8 cellular contexts compared by ENCODE assay signal in genomic region chr2:132038179-132038882, GRCh38.
DNase-seq lines count a peak whose midpoint lies in the region; ATAC-seq, FAIRE-seq and TF ChIP-seq lines count a peak whose summit lies in the region.

No MANE protein-coding gene starts in this region.

- H4K20me1 ChIP-seq in BLaER1 (peaks cover 4% of the 10 kb centered on the region; the same call in 1 of the 2 replicates), neural cell (ENCODE audit: insufficient read depth) (no peaks in the 10 kb centered on the region)

- H3K9me2 ChIP-seq in neural cell (ENCODE audit: insufficient read depth, low read length), result no peaks in the 10 kb centered on the region

- peak overlapping the region; percentile 80 for H2AFZ ChIP-seq in neural cell (ENCODE audit: low read depth, low read length)

- H3F3A ChIP-seq in neural cell (ENCODE audit: insufficient read depth, low read length, poor library complexity, severe bottlenecking), result no peaks in the 10 kb centered on the region

- H3K27ac ChIP-seq in BLaER1 (no peak overlapping the region), HEK293 (ENCODE audit: extremely low read depth, low read depth, low read length) (no peak overlapping the region), coronary artery (no peak overlapping the region), neural cell (ENCODE audit: low read length) (no peak overlapping the region)

- no peak for TF ChIP-seq POLR2A in H54 (IDR thresholded peaks at IDR 0.05; ENCODE audit: low read depth, low read length)

- H3K36me3 ChIP-seq in BLaER1, result no peaks in the 10 kb centered on the region
- no peaks in the 10 kb centered on the region for H3K36me3 ChIP-seq in HEK293 (ENCODE audit: control insufficient read depth in 2 of 2, insufficient read depth in 1 of 2, low read length in 2 of 2)
- H3K36me3 ChIP-seq in neural cell (ENCODE audit: insufficient read depth, low read length), result no peaks in the 10 kb centered on the region

- no peak for ATAC-seq in GM18867 (IDR thresholded peaks at IDR 0.05; ENCODE audit: unreplicated experiment)
- no peak for ATAC-seq in GM19395 (IDR thresholded peaks at IDR 0.05; ENCODE audit: unreplicated experiment)

- no peaks in the 10 kb centered on the region for H3K9me3 ChIP-seq in BLaER1
- H3K9me3 ChIP-seq in HEK293 (ENCODE audit: control insufficient read depth, insufficient read depth, low read depth, low read length), result no peaks in the 10 kb centered on the region
- H3K9me3 ChIP-seq in neural cell (ENCODE audit: low read length), result no peaks in the 10 kb centered on the region

- peak overlapping the region; percentile 48; the same call in 1 of the 2 replicates for H3K9ac ChIP-seq in BLaER1
- H3K9ac ChIP-seq in neural cell (ENCODE audit: low read length), result peak overlapping the region; percentile 61

- H3K4me3 ChIP-seq in BLaER1, result peak overlapping the region; percentile 68
- peak overlapping the region; percentile 45 for H3K4me3 ChIP-seq in HEK293 (ENCODE audit: low read depth, low read length)
- H3K4me3 ChIP-seq in coronary artery, result peak overlapping the region; percentile 62
- H3K4me3 ChIP-seq in neural cell (ENCODE audit: low read length), result peak overlapping the region; percentile 75

- TF ChIP-seq EP300 in neural cell (conservative IDR thresholded peaks at IDR 0.05; ENCODE audit: poor library complexity, severe bottlenecking), result no peak

- DNase-seq in coronary artery (ENCODE audit: low spot score), result no peak
- no peak for DNase-seq in H54 (ENCODE audit: insufficient read length, low spot score)
- no peak for DNase-seq in NCI-H1436 (lab: John Stamatoyannopoulos, UW)

- no peaks in the 10 kb centered on the region for H3K79me2 ChIP-seq in neural cell (replicated peaks; ENCODE audit: insufficient read depth, low read length)

- POLR2A ChIA-PET in HEK293 (lab: Yijun Ruan, JAX), result interaction anchor here (0.7 kb wide), 1 partner anchor 700 kb away, joined by 3 read pairs; no protein-coding TSS in a partner anchor

- TF ChIP-seq CTCF in HEK293 (tag by site-specific recombination; IDR thresholded peaks at IDR 0.05) (no peak), coronary artery (IDR thresholded peaks at IDR 0.05) (no peak), neural cell (IDR thresholded peaks at IDR 0.05; ENCODE audit: poor library complexity, severe bottlenecking) (no peak)

- FAIRE-seq in H54 (lab: Jason Lieb, UNC), result no peak

- H3K4me1 ChIP-seq in BLaER1 (peaks cover 7% of the 10 kb centered on the region; the same call in 1 of the 2 replicates), HEK293 (ENCODE audit: control insufficient read depth, insufficient read depth, low read length) (no peaks in the 10 kb centered on the region)

- H3K4me2 ChIP-seq in BLaER1, result peak overlapping the region; percentile 93
- H3K4me2 ChIP-seq in neural cell (ENCODE audit: low read length), result peak overlapping the region; percentile 62

- peaks cover 48% of the 10 kb centered on the region for H3K27me3 ChIP-seq in BLaER1
- H3K27me3 ChIP-seq in neural cell (ENCODE audit: insufficient read depth, low read depth, low read length), result peaks cover 17% of the 10 kb centered on the region

- TF ChIP-seq RAD21 in neural cell (conservative IDR thresholded peaks at IDR 0.05), result no peak

- CTCF ChIA-PET in HEK293 (lab: Yijun Ruan, JAX), result interaction anchor here (0.6 to 0.7 kb wide), 2 partner anchors 160 to 366 kb away, joined by 3 to 5 read pairs; no protein-coding TSS in a partner anchor

TF ChIP-seq in HEK293, 187 proteins besides CTCF, POLR2A, EP300 and RAD21 (continues in another document):
- TF ChIP-seq, protein P1, sequence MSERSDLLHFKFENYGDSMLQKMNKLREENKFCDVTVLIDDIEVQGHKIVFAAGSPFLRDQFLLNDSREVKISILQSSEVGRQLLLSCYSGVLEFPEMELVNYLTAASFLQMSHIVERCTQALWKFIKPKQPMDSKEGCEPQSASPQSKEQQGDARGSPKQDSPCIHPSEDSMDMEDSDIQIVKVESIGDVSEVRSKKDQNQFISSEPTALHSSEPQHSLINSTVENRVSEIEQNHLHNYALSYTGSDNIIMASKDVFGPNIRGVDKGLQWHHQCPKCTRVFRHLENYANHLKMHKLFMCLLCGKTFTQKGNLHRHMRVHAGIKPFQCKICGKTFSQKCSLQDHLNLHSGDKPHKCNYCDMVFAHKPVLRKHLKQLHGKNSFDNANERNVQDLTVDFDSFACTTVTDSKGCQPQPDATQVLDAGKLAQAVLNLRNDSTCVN (tag by site-specific recombination; optimal IDR thresholded peaks at IDR 0.05), result peak; percentile 1
- peak; percentile 42; the same call in 1 of the 2 replicates for TF ChIP-seq PATZ1 (tag by site-specific recombination; IDR thresholded peaks at IDR 0.05)
- no peak for TF ChIP-seq ZNF184 (tag by site-specific recombination; IDR thresholded peaks at IDR 0.05)
- no peak for TF ChIP-seq ZNF704 (tag by site-specific recombination; IDR thresholded peaks at IDR 0.05)
- TF ChIP-seq FEZF1 (tag by site-specific recombination; IDR thresholded peaks at IDR 0.05), result 0 out of 2 replicates have a peak, but pooled peaks have one; percentile 9
- 0 out of 2 replicates have a peak, but pooled peaks have one; percentile 14 for TF ChIP-seq ZFHX2 (tag by site-specific recombination; conservative IDR thresholded peaks at IDR 0.05)
- TF ChIP-seq ZNF768 (tag by site-specific recombination; IDR thresholded peaks at IDR 0.05), result no peak

TF ChIP-seq in neural cell, 6 proteins besides CTCF, POLR2A, EP300 and RAD21:
- no peak for TF ChIP-seq TAF1 (IDR thresholded peaks at IDR 0.05; ENCODE audit: low read depth)
- TF ChIP-seq MXI1 (conservative IDR thresholded peaks at IDR 0.05; ENCODE audit: poor library complexity, severe bottlenecking), result no peak
- TF ChIP-seq EZH2 (IDR thresholded peaks at IDR 0.05; ENCODE audit: borderline replicate concordance, insufficient read depth, low read length, poor library complexity, severe bottlenecking), result no peak
- TF ChIP-seq SMC3 (conservative IDR thresholded peaks at IDR 0.05; ENCODE audit: poor library complexity), result no peak
- no peak for TF ChIP-seq POLR2AphosphoS5 (IDR thresholded peaks at IDR 0.05)
TF ChIP-seq in neural cell: peak in this region for 0.
